Comparison of ENCODE assay signal across 21 cellular contexts in the genomic region with DNA sequence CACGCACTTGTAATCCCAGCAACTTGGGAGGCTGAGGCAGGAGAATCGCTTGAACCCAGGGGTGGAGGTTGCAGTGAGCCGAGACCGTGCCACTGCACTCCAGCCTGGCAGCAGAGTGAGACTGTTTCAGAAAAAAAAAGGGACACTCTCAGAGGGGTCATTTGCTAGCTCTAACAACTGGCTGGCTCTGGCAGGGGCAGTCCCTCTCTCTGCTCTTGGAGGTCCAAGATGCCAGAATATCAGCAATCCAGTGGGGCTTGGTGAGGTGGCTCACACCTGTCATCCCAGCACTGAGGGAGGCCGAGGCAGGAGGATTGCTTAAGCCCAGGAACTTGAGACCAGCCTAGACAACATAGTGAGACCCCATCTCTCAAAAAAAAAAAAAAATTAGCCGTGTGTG. TPM values are rescaled to one million over a fixed set of nuclear protein-coding genes. Genes with fewer than 3 reads are reported as not detected.
DNase-seq lines count a peak whose midpoint lies in the region; ATAC-seq, FAIRE-seq and TF ChIP-seq lines count a peak whose summit lies in the region.
"Had no signal": no experiment of that assay in that cellular context is flagged by ENCODE, and none has a peak within 500 bp of the region (broad histone marks: within the 10 kb centered on the region; RNA-seq: fewer than 3 reads in every experiment).

No MANE protein-coding gene starts in this region.

- no peak for FAIRE-seq in K562 (lab: Jason Lieb, UNC)
- FAIRE-seq: endometrium had no signal

- peaks cover 73% of the 10 kb centered on the region for H3K4me1 Mint-ChIP-seq in stimulated activated naive CD8-positive, alpha-beta T cell treated with anti-CD3 and anti-CD28 coated beads, Interleukin-15, Interleukin-2, amounts not matched to agents 100 ng/mL and 50 ng/mL, for 24 hours (ENCODE audit: low read depth)
- H3K4me1 Mint-ChIP-seq in naive B cell (peaks cover 69 to 84% (median 75%) of the 10 kb centered on the region in 3 donors), endodermal cell (peaks cover 5% of the 10 kb centered on the region)
- H3K4me1 Mint-ChIP-seq in CD4-positive, alpha-beta memory T cell: peaks cover 9 to 22% (median 14%) of the 10 kb centered on the region in 4 donors

- TF ChIP-seq CTCF in K562 (IDR thresholded peaks at IDR 0.05 in 2 of 3, conservative IDR thresholded peaks at IDR 0.05 in 1 of 3; ENCODE audit: insufficient read depth in 2 of 3, low read depth in 1 of 3, low read length in 3 of 3) (no peak), endodermal cell (conservative IDR thresholded peaks at IDR 0.05) (no peak)

- H3K4me2 ChIP-seq in K562 (ENCODE audit: insufficient read depth, low read length): no peak overlapping the region
- H3K4me2 ChIP-seq: smooth muscle cell had no signal

- H3K4me3 Mint-ChIP-seq in stimulated activated naive CD8-positive, alpha-beta T cell treated with anti-CD3 and anti-CD28 coated beads, Interleukin-15, Interleukin-2, amounts not matched to agents 100 ng/mL and 50 ng/mL, for 24 hours: no peak overlapping the region
- H3K4me3 Mint-ChIP-seq in naive B cell (peak overlapping the region in 3 of 8 donors; percentile 50 to 71 (median 62)), endodermal cell (no peak overlapping the region)
- no peak overlapping the region for H3K4me3 Mint-ChIP-seq in CD4-positive, alpha-beta memory T cell
- H3K4me3 Mint-ChIP-seq: activated CD4-positive, alpha-beta T cell treated with anti-CD3 and anti-CD28 coated beads, Interleukin-2, amount 10 ng/mL, durations not matched to agents 7 days and 5 days had no signal

- H3K36me3 ChIP-seq in K562 (ENCODE audit: control insufficient read depth, insufficient read depth, low read length) (peaks cover 11% of the 10 kb centered on the region; the same call in 1 of the 3 replicates), endodermal cell (ENCODE audit: control insufficient read depth, insufficient read depth, low read length) (peaks cover 8% of the 10 kb centered on the region)
- H3K36me3 ChIP-seq in CD4-positive, alpha-beta memory T cell (ENCODE audit: insufficient read depth, low read length): no peaks in the 10 kb centered on the region

- H3K27ac ChIP-seq in K562 (ENCODE audit: extremely low read depth, low read depth, low read length) (no peak overlapping the region), endodermal cell (ENCODE audit: low read depth, low read length) (no peak overlapping the region)
- H3K27ac ChIP-seq in CD4-positive, alpha-beta memory T cell (ENCODE audit: low read depth, low read length): no peak overlapping the region

- POLR2A ChIA-PET in K562 (lab: Yijun Ruan, JAX): interaction anchor here (0.5 to 0.6 kb wide), 3 partner anchors 12 to 755 kb away, joined by 3 read pairs; no protein-coding TSS in a partner anchor
- POLR2A ChIA-PET in CD4-positive, alpha-beta memory T cell (lab: Charles Lee; ENCODE audit: partially characterized antibody): no interaction called here

- H3K4me3 ChIP-seq in K562 (no peak overlapping the region), endodermal cell (ENCODE audit: low read length) (no peak overlapping the region)
- H3K4me3 ChIP-seq in CD4-positive, alpha-beta memory T cell (ENCODE audit: low read length in 2 of 2): no peak overlapping the region
- H3K4me3 ChIP-seq: smooth muscle cell, testis had no signal

- in situ Hi-C loops in K562 (cut with MboI): no loop called here

- no peak for DNase-seq in stimulated activated naive CD8-positive, alpha-beta T cell treated with anti-CD3 and anti-CD28 coated beads, Interleukin-15, Interleukin-2, amounts not matched to agents 100 U/mL and 50 U/mL, for 24 hours
- no peak for DNase-seq in K562 (ENCODE audit: extremely low read depth in 1 of 4, low spot score in 3 of 4)
- no peak for DNase-seq in naive B cell
- no peak for DNase-seq in endodermal cell
- DNase-seq in NCI-H510A treated with DMSO at 0.1 percent for 48 hours (lab: John Stamatoyannopoulos, UW): no peak
- no peak for DNase-seq in CD4-positive, alpha-beta memory T cell
- no peak for DNase-seq in stimulated activated CD4-positive, alpha-beta T cell treated with anti-CD3 and anti-CD28 coated beads, Interleukin-4, amount 100 ng/mL, for 1 hour
- DNase-seq: activated CD4-positive, alpha-beta T cell treated with anti-CD3 and anti-CD28 coated beads, Interleukin-2, amount 10 ng/mL, durations not matched to agents 7 days and 5 days; activated naive CD4-positive, alpha-beta T cell treated with anti-CD3 and anti-CD28 coated beads, Interleukin-2, amount 50 U/mL, for 16 hours; DMS79 treated with DMSO at 0.1 percent for 48 hours; Kasumi-1; mesenchymal stem cell; NCI-H1105 treated with DMSO at 0.1 percent for 48 hours; NCI-H510A; RPMI8226; stimulated activated CD8-positive, alpha-beta memory T cell treated with anti-CD3 and anti-CD28 coated beads, Interleukin-4, amount 100 ng/mL, for 48 hours; testis had no signal

- H3K79me2 ChIP-seq in K562 (ENCODE audit: control insufficient read depth, insufficient read depth, low read length): no peaks in the 10 kb centered on the region

- peak overlapping the region; percentile 71 for H3K27ac Mint-ChIP-seq in stimulated activated naive CD8-positive, alpha-beta T cell treated with anti-CD3 and anti-CD28 coated beads, Interleukin-15, Interleukin-2, amounts not matched to agents 100 ng/mL and 50 ng/mL, for 24 hours
- H3K27ac Mint-ChIP-seq in naive B cell (peak overlapping the region; percentile 98 to 100 (median 100)), endodermal cell (no peak overlapping the region)
- H3K27ac Mint-ChIP-seq in CD4-positive, alpha-beta memory T cell: peak overlapping the region in 3 of 7 donors; percentile 19 to 65 (median 24)

- BruUV-seq in K562 (replicated peaks; lab: Mats Ljungman, UMichigan): no TSS peak

- 0 out of 2 replicates have a peak, but pooled peaks have one; percentile 3 for TF ChIP-seq POLR2A in K562 (conservative IDR thresholded peaks at IDR 0.05)

- no peaks in the 10 kb centered on the region for H3K9me1 ChIP-seq in K562 (ENCODE audit: control insufficient read depth, insufficient read depth, low read length)

- no peak for ATAC-seq in stimulated activated naive CD8-positive, alpha-beta T cell treated with anti-CD3 and anti-CD28 coated beads, Interleukin-15, Interleukin-2, amounts not matched to agents 100 U/mL and 50 U/mL, for 24 hours
- ATAC-seq in K562 (no peak), naive B cell (ENCODE audit: low read depth in 2 of 2) (no peak)

- H3K27me3 Mint-ChIP-seq in stimulated activated naive CD8-positive, alpha-beta T cell treated with anti-CD3 and anti-CD28 coated beads, Interleukin-15, Interleukin-2, amounts not matched to agents 100 ng/mL and 50 ng/mL, for 24 hours: no peaks in the 10 kb centered on the region
- H3K27me3 Mint-ChIP-seq in naive B cell (no peaks in the 10 kb centered on the region), endodermal cell (ENCODE audit: insufficient read depth) (no peaks in the 10 kb centered on the region)
- H3K27me3 Mint-ChIP-seq in CD4-positive, alpha-beta memory T cell: no peaks in the 10 kb centered on the region
- H3K27me3 Mint-ChIP-seq: activated CD4-positive, alpha-beta T cell treated with anti-CD3 and anti-CD28 coated beads, Interleukin-2, amount 10 ng/mL, durations not matched to agents 7 days and 5 days had no signal

- no peak for TF ChIP-seq EP300 in K562 (IDR thresholded peaks at IDR 0.05; ENCODE audit: low read length)

- no peaks in the 10 kb centered on the region for H3K27me3 ChIP-seq in K562 (ENCODE audit: control insufficient read depth in 2 of 2, insufficient read depth in 2 of 2, low read length in 2 of 2)
- H3K27me3 ChIP-seq in endodermal cell (ENCODE audit: control insufficient read depth, insufficient read depth, low read length, poor library complexity, severe bottlenecking): no peaks in the 10 kb centered on the region
- no peaks in the 10 kb centered on the region for H3K27me3 ChIP-seq in CD4-positive, alpha-beta memory T cell (ENCODE audit: insufficient read depth, low read length)
- H3K27me3 ChIP-seq: testis had no signal

- 59% methylated on average over 6 of the region's 6 CpGs for WGBS in K562 (ENCODE audit: insufficient coverage, low coverage, missing lambda C conversion rate)
- WGBS in endodermal cell (ENCODE audit: insufficient coverage in 1 of 2, insufficient read length in 1 of 2), 2 experiments: 90 to 92% methylated on average over 5 to 6 of the region's 6 CpGs

- no peak overlapping the region for H3K9ac ChIP-seq in K562 (ENCODE audit: insufficient read depth in 1 of 2, low read depth in 2 of 2, low read length in 2 of 2)
- no peak overlapping the region for H3K9ac ChIP-seq in endodermal cell (ENCODE audit: extremely low read depth, low read length, poor library complexity, severe bottlenecking)

- intact Hi-C loops in K562 (cut with micrococcal nuclease): loop anchor here (5.0 kb wide), 1 partner anchor 37 kb away; no protein-coding TSS in a partner anchor
- intact Hi-C loops in CD4-positive, alpha-beta memory T cell (cut with micrococcal nuclease): no loop called here

- TF ChIP-seq RAD21 in K562 (CRISPR knock-in tag; conservative IDR thresholded peaks at IDR 0.05 in 1 of 2, IDR thresholded peaks at IDR 0.05 in 1 of 2): no peak

- H3K36me3 Mint-ChIP-seq in stimulated activated naive CD8-positive, alpha-beta T cell treated with anti-CD3 and anti-CD28 coated beads, Interleukin-15, Interleukin-2, amounts not matched to agents 100 ng/mL and 50 ng/mL, for 24 hours (ENCODE audit: low read depth): peaks cover 17% of the 10 kb centered on the region
- H3K36me3 Mint-ChIP-seq in naive B cell (no peaks in the 10 kb centered on the region), endodermal cell (ENCODE audit: low read depth) (peaks cover 13% of the 10 kb centered on the region)
- H3K36me3 Mint-ChIP-seq in CD4-positive, alpha-beta memory T cell: peaks cover 3 to 8% of the 10 kb centered on the region in 2 donors

- H3K9me3 Mint-ChIP-seq in stimulated activated naive CD8-positive, alpha-beta T cell treated with anti-CD3 and anti-CD28 coated beads, Interleukin-15, Interleukin-2, amounts not matched to agents 100 ng/mL and 50 ng/mL, for 24 hours: no peaks in the 10 kb centered on the region
- H3K9me3 Mint-ChIP-seq in naive B cell (no peaks in the 10 kb centered on the region), endodermal cell (no peaks in the 10 kb centered on the region)
- H3K9me3 Mint-ChIP-seq in CD4-positive, alpha-beta memory T cell: peaks cover 0 to 1% (median 0%) of the 10 kb centered on the region in 8 donors
- H3K9me3 Mint-ChIP-seq: activated CD4-positive, alpha-beta T cell treated with anti-CD3 and anti-CD28 coated beads, Interleukin-2, amount 10 ng/mL, durations not matched to agents 7 days and 5 days had no signal

- no peaks in the 10 kb centered on the region for H3K9me3 ChIP-seq in K562 (replicated peaks; ENCODE audit: control insufficient read depth, insufficient read depth, low read depth, low read length)
- no peaks in the 10 kb centered on the region for H3K9me3 ChIP-seq in endodermal cell (ENCODE audit: control insufficient read depth, low read length)
- no peaks in the 10 kb centered on the region for H3K9me3 ChIP-seq in CD4-positive, alpha-beta memory T cell (ENCODE audit: control insufficient read depth in 1 of 2, low read length in 2 of 2)
- H3K9me3 ChIP-seq: testis had no signal

- H2AFZ ChIP-seq in K562 (ENCODE audit: low read depth, low read length): no peak overlapping the region

- CTCF ChIA-PET in K562 (lab: Yijun Ruan, JAX; ENCODE audit: low intra/inter-chr PET ratio): no interaction called here
- CTCF ChIA-PET in CD4-positive, alpha-beta memory T cell (lab: Charles Lee; ENCODE audit: partially characterized antibody): no interaction called here

- H3K4me1 ChIP-seq in K562 (replicated peaks in 1 of 2; ENCODE audit: control insufficient read depth in 2 of 2, insufficient read depth in 2 of 2, low read length in 2 of 2) (peaks cover 4 to 47% of the 10 kb centered on the region in 2 experiments; a peak in 4 of 5 replicates), endodermal cell (ENCODE audit: control insufficient read depth, insufficient read depth, low read length) (no peaks in the 10 kb centered on the region)
- H3K4me1 ChIP-seq in CD4-positive, alpha-beta memory T cell (ENCODE audit: insufficient read depth, low read length): peaks cover 9% of the 10 kb centered on the region

- no peaks in the 10 kb centered on the region for H4K20me1 ChIP-seq in K562 (replicated peaks; ENCODE audit: control insufficient read depth, insufficient read depth, low read length)

RNA-seq across cellular contexts. Expression of a gene that starts 2.5 kb away (rescaled TPM):
- total RNA-seq in K562 (2011; cell fraction: chromatin; rRNA removed; ENCODE audit: low replicate concordance): 9.0 and 11.0 TPM in 2 replicates
- 5.9 and 6.2 TPM in 2 replicates for total RNA-seq in K562 (2011; cell fraction: nucleolus; rRNA removed)
- total RNA-seq in K562 (2011; cell fraction: nucleoplasm; rRNA removed): 8.1 and 8.8 TPM in 2 replicates
- total RNA-seq in K562 (2014; rRNA removed) (0.23 and 0.41 TPM in 2 replicates), K562 (2014; rRNA removed; fragmentation: Illumina TruSeq; extraction: Trizol) (0.32 and 0.47 TPM in 2 replicates), K562 (2015; rRNA removed; fragmentation: Illumina TruSeq; extraction: Trizol) (0.34 and 0.65 TPM in 2 replicates), K562 (2021) (0.83 and 0.95 TPM in 2 replicates), endodermal cell (10 to 100 TPM in 1 of 2 donors, 1 to 10 TPM in 1; 2.1 to 12.8 TPM)
- polyA plus RNA-seq in K562 (2011; rRNA removed) (1.8 and 3.1 TPM in 2 replicates), K562 (2014; fragmentation: Illumina TruSeq; extraction: Trizol) (0.73 and 0.93 TPM in 2 replicates), K562 (2014; fragmentation: Nextera tagmentation; extraction: Ambion mirVana) (under 1 TPM; 0.13 to 0.21 TPM), K562 (2014; rRNA removed) (0.62 and 1.6 TPM in 2 replicates), naive B cell (ENCODE audit: low read depth in 6 of 6) (1 to 10 TPM in 1 of 6 donors, under 1 TPM in 4, not detected in 1; 0.53 to 1.8 (median 0.53) TPM)
- 1.8 and 3.1 TPM in 2 replicates for polyA plus RNA-seq in K562 (2011; cell fraction: cytosol; rRNA removed)
- polyA plus RNA-seq in K562 (2011; cell fraction: nucleus; rRNA removed): 12.1 and 14.8 TPM in 2 replicates
- polyA plus RNA-seq in K562 (2012): 0.79 and 2.9 TPM in 2 replicates
- 0.30 TPM in 1 of 2 replicates, not detected in the other for polyA minus RNA-seq in K562 (2011; rRNA and poly(A)+ RNA removed)
- polyA minus RNA-seq in K562 (2011; cell fraction: cytosol; rRNA and poly(A)+ RNA removed): not detected in 2 replicates
- 1.1 and 1.6 TPM in 2 replicates for polyA minus RNA-seq in K562 (2011; cell fraction: nucleus; rRNA and poly(A)+ RNA removed)
- 11.0 TPM for polyA plus RNA-seq in endodermal cell (2013, experiment 1 of 2)
- polyA plus RNA-seq in endodermal cell (2013, experiment 2 of 2): 8.7 TPM
- 1 to 10 TPM; 5.7 to 5.8 TPM for total RNA-seq in CD4-positive, alpha-beta memory T cell
- under 1 TPM in 1 of 2 donors, not detected in 1; 0.32 TPM for polyA plus RNA-seq in CD4-positive, alpha-beta memory T cell
- total RNA-seq: kidney epithelial cell had no signal

RNA-seq across cellular contexts. Expression of a gene that starts 12.8 kb away (rescaled TPM):
- 248 and 523 TPM in 2 replicates for total RNA-seq in K562 (2011; cell fraction: chromatin; rRNA removed; ENCODE audit: low replicate concordance)
- 303 and 304 TPM in 2 replicates for total RNA-seq in K562 (2011; cell fraction: nucleolus; rRNA removed)
- total RNA-seq in K562 (2011; cell fraction: nucleoplasm; rRNA removed): 245 and 257 TPM in 2 replicates
- 37.0 and 37.7 TPM in 2 replicates for total RNA-seq in K562 (2014; rRNA removed)
- 14.4 and 25.4 TPM in 2 replicates for total RNA-seq in K562 (2014; rRNA removed; fragmentation: Illumina TruSeq; extraction: Trizol)
- 30.7 and 32.3 TPM in 2 replicates for total RNA-seq in K562 (2015; rRNA removed; fragmentation: Illumina TruSeq; extraction: Trizol)
- 39.0 and 45.3 TPM in 2 replicates for total RNA-seq in K562 (2021)
- 39.2 and 56.1 TPM in 2 replicates for polyA plus RNA-seq in K562 (2011; rRNA removed)
- polyA plus RNA-seq in K562 (2011; cell fraction: cytosol; rRNA removed): 30.7 and 45.8 TPM in 2 replicates
- 448 and 634 TPM in 2 replicates for polyA plus RNA-seq in K562 (2011; cell fraction: nucleus; rRNA removed)
- polyA plus RNA-seq in K562 (2012): 39.7 and 51.9 TPM in 2 replicates
- 49.9 and 56.7 TPM in 2 replicates for polyA plus RNA-seq in K562 (2014; fragmentation: Illumina TruSeq; extraction: Trizol)
- polyA plus RNA-seq in K562 (2014; fragmentation: Nextera tagmentation; extraction: Ambion mirVana): 1 to 10 TPM; 6.2 to 7.1 TPM
- 94.6 and 99.3 TPM in 2 replicates for polyA plus RNA-seq in K562 (2014; rRNA removed)
- polyA minus RNA-seq in K562 (2011; rRNA and poly(A)+ RNA removed): 8.3 and 12.6 TPM in 2 replicates
- polyA minus RNA-seq in K562 (2011; cell fraction: cytosol; rRNA and poly(A)+ RNA removed): 2.9 and 8.4 TPM in 2 replicates
- 43.1 and 49.8 TPM in 2 replicates for polyA minus RNA-seq in K562 (2011; cell fraction: nucleus; rRNA and poly(A)+ RNA removed)
- polyA plus RNA-seq in naive B cell (ENCODE audit: low read depth in 6 of 6): 10 to 100 TPM in 2 of 6 donors, 1 to 10 TPM in 4; 3.5 to 28.7 (median 7.0) TPM
- 10 to 100 TPM; 51.9 to 84.4 TPM for total RNA-seq in endodermal cell
- 34.1 TPM for polyA plus RNA-seq in endodermal cell (2013, experiment 1 of 2)
- 29.7 TPM for polyA plus RNA-seq in endodermal cell (2013, experiment 2 of 2)
- total RNA-seq in CD4-positive, alpha-beta memory T cell: 100 to 1,000 TPM; 104 to 117 TPM
- 1 to 10 TPM; 1.1 to 5.2 TPM for polyA plus RNA-seq in CD4-positive, alpha-beta memory T cell

RNA-seq across cellular contexts. Expression of a gene that starts 57.8 kb away (rescaled TPM):
- total RNA-seq in K562 (2011; cell fraction: chromatin; rRNA removed; ENCODE audit: low replicate concordance): 2.4 and 3.7 TPM in 2 replicates
- total RNA-seq in K562 (2011; cell fraction: nucleolus; rRNA removed): 2.0 and 2.6 TPM in 2 replicates
- 1.8 and 3.5 TPM in 2 replicates for total RNA-seq in K562 (2011; cell fraction: nucleoplasm; rRNA removed)
- 1.3 and 1.7 TPM in 2 replicates for total RNA-seq in K562 (2014; rRNA removed)
- 0.84 and 1.8 TPM in 2 replicates for total RNA-seq in K562 (2014; rRNA removed; fragmentation: Illumina TruSeq; extraction: Trizol)
- total RNA-seq in K562 (2015; rRNA removed; fragmentation: Illumina TruSeq; extraction: Trizol): 1.2 and 1.7 TPM in 2 replicates
- total RNA-seq in K562 (2021): 0.86 and 0.94 TPM in 2 replicates
- 1.5 and 1.7 TPM in 2 replicates for polyA plus RNA-seq in K562 (2011; rRNA removed)
- 0.67 and 0.81 TPM in 2 replicates for polyA plus RNA-seq in K562 (2011; cell fraction: cytosol; rRNA removed)
- 3.7 and 4.2 TPM in 2 replicates for polyA plus RNA-seq in K562 (2011; cell fraction: nucleus; rRNA removed)
- 2.2 and 3.0 TPM in 2 replicates for polyA plus RNA-seq in K562 (2012)
- polyA plus RNA-seq in K562 (2014; fragmentation: Illumina TruSeq; extraction: Trizol): 0.79 and 1.4 TPM in 2 replicates
- under 1 TPM; 0.18 to 0.41 TPM for polyA plus RNA-seq in K562 (2014; fragmentation: Nextera tagmentation; extraction: Ambion mirVana)
- 0.61 and 1.6 TPM in 2 replicates for polyA plus RNA-seq in K562 (2014; rRNA removed)
- polyA minus RNA-seq in K562 (2011; rRNA and poly(A)+ RNA removed): 0.84 and 0.91 TPM in 2 replicates
- polyA minus RNA-seq in K562 (2011; cell fraction: cytosol; rRNA and poly(A)+ RNA removed): 0.86 and 1.5 TPM in 2 replicates
- 1.2 and 1.6 TPM in 2 replicates for polyA minus RNA-seq in K562 (2011; cell fraction: nucleus; rRNA and poly(A)+ RNA removed)
- 10 to 100 TPM in 5 of 6 donors, 1 to 10 TPM in 1; 9.4 to 24.9 (median 13.3) TPM for polyA plus RNA-seq in naive B cell (ENCODE audit: low read depth in 6 of 6)
- total RNA-seq in endodermal cell: 1 to 10 TPM; 1.9 to 2.3 TPM
- 2.0 TPM for polyA plus RNA-seq in endodermal cell (2013, experiment 1 of 2)
- 2.4 TPM for polyA plus RNA-seq in endodermal cell (2013, experiment 2 of 2)
- 10 to 100 TPM; 10.1 to 12.4 TPM for total RNA-seq in CD4-positive, alpha-beta memory T cell
- polyA plus RNA-seq in CD4-positive, alpha-beta memory T cell: 1 to 10 TPM; 5.0 to 6.1 TPM

RNA-seq across cellular contexts. Expression of a gene that starts 58.9 kb away (rescaled TPM):
- total RNA-seq in K562 (2011; cell fraction: chromatin; rRNA removed; ENCODE audit: low replicate concordance): 33.3 and 101 TPM in 2 replicates
- total RNA-seq in K562 (2011; cell fraction: nucleolus; rRNA removed): 57.9 and 76.5 TPM in 2 replicates
- 40.2 and 43.9 TPM in 2 replicates for total RNA-seq in K562 (2011; cell fraction: nucleoplasm; rRNA removed)
- total RNA-seq in K562 (2014; rRNA removed) (50.6 and 65.4 TPM in 2 replicates), K562 (2014; rRNA removed; fragmentation: Illumina TruSeq; extraction: Trizol) (24.9 and 29.5 TPM in 2 replicates), K562 (2015; rRNA removed; fragmentation: Illumina TruSeq; extraction: Trizol) (60.3 and 60.4 TPM in 2 replicates), K562 (2021) (72.8 and 76.3 TPM in 2 replicates), endodermal cell (10 to 100 TPM; 32.9 to 48.0 TPM)
- polyA plus RNA-seq in K562 (2011; rRNA removed) (16.1 and 16.7 TPM in 2 replicates), K562 (2014; fragmentation: Illumina TruSeq; extraction: Trizol) (66.5 and 77.3 TPM in 2 replicates), K562 (2014; fragmentation: Nextera tagmentation; extraction: Ambion mirVana) (10 to 100 TPM; 10.9 to 13.7 TPM), K562 (2014; rRNA removed) (42.7 and 44.1 TPM in 2 replicates), naive B cell (ENCODE audit: low read depth in 6 of 6) (10 to 100 TPM; 10.9 to 24.6 (median 19.5) TPM)
- polyA plus RNA-seq in K562 (2011; cell fraction: cytosol; rRNA removed): 13.0 and 28.0 TPM in 2 replicates
- polyA plus RNA-seq in K562 (2011; cell fraction: nucleus; rRNA removed): 23.6 and 47.0 TPM in 2 replicates
- 54.7 and 58.7 TPM in 2 replicates for polyA plus RNA-seq in K562 (2012)
- polyA minus RNA-seq in K562 (2011; rRNA and poly(A)+ RNA removed): 20.0 and 29.4 TPM in 2 replicates
- 18.7 and 24.0 TPM in 2 replicates for polyA minus RNA-seq in K562 (2011; cell fraction: cytosol; rRNA and poly(A)+ RNA removed)
- 27.9 and 29.5 TPM in 2 replicates for polyA minus RNA-seq in K562 (2011; cell fraction: nucleus; rRNA and poly(A)+ RNA removed)
- polyA plus RNA-seq in endodermal cell (2013, experiment 1 of 2): 37.6 TPM
- 34.8 TPM for polyA plus RNA-seq in endodermal cell (2013, experiment 2 of 2)
- 10 to 100 TPM; 57.3 to 58.8 TPM for total RNA-seq in CD4-positive, alpha-beta memory T cell
- 10 to 100 TPM in 1 of 2 donors, 1 to 10 TPM in 1; 7.9 to 11.8 TPM for polyA plus RNA-seq in CD4-positive, alpha-beta memory T cell
